In the genomic region with DNA sequence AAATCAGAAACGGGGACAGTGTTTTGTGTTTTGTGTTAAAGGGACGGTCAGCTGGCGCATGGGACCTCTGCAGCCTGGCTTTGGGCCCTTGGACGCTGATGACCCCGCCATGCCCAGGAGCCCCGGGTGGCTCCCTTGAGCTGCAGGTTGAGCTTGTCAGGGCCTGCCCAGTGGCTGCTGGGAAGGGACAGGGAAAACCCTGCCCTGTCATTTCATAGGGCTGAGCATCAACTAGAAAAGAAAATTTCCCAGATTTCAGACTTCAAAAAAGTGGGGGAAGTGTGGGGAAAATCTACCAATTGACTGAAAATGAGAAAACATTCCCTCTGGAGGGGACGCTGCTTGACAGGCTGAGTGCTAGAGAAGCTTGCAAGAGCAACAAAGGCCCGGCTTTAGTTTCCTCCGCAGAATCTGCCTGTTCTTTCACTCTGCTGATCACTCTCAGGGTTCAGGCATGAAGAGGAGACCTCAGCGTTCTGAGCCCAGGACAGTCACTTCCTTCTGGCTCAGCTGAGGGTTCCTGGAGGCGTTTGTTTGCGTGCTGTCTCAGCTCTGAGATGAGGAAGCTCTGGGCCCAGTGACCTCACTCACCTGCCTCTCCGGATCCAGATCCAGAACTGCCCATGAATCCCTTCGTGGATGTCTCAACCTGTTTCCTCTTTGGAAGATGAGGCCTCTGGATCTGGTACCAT, we compare ENCODE assay signal across 8 cellular contexts. TPM values are rescaled to one million over a fixed set of nuclear protein-coding genes. Genes with fewer than 3 reads are reported as not detected.
DNase-seq lines count a peak whose midpoint lies in the region; ATAC-seq, FAIRE-seq and TF ChIP-seq lines count a peak whose summit lies in the region.

No MANE protein-coding gene starts in this region.

- peak; percentile 47 for ATAC-seq in activated CD8-positive, alpha-beta memory T cell treated with anti-CD3 and anti-CD28 coated beads, Interleukin-2, amount 10 ng/mL, durations not matched to agents 7 days and 5 days
- ATAC-seq in HG03095 (IDR thresholded peaks at IDR 0.05; ENCODE audit: unreplicated experiment) (peak; percentile 72), memory B cell (ENCODE audit: low read depth) (peak; percentile 56)

- H3K4me3 ChIP-seq in kidney (ENCODE audit: low read length in 2 of 2) = no peak overlapping the region

- intact Hi-C loops in kidney (cut with DNase I) = no loop called here

- CTCF ChIA-PET in activated CD8-positive, alpha-beta memory T cell treated with anti-CD3 and anti-CD28 coated beads, Interleukin-2, amount 10 ng/mL, durations not matched to agents 7 days and 5 days (lab: Charles Lee) = no interaction called here

- no peak for FAIRE-seq in kidney (lab: Jason Lieb, UNC)

- H3K27ac ChIP-seq in VCaP (peak overlapping the region; percentile 32; the same call in 1 of the 2 replicates), kidney (ENCODE audit: low read depth in 2 of 2, low read length in 2 of 2) (no peak overlapping the region)

- no peaks in the 10 kb centered on the region for H3K36me3 Mint-ChIP-seq in activated CD8-positive, alpha-beta memory T cell treated with anti-CD3 and anti-CD28 coated beads, Interleukin-2, amount 10 ng/mL, durations not matched to agents 7 days and 5 days
- H3K36me3 Mint-ChIP-seq in memory B cell = no peaks in the 10 kb centered on the region

- no peak overlapping the region for H3K9ac ChIP-seq in kidney (ENCODE audit: low read length in 2 of 2)

- H3K27ac Mint-ChIP-seq in activated CD8-positive, alpha-beta memory T cell treated with anti-CD3 and anti-CD28 coated beads, Interleukin-2, amount 10 ng/mL, durations not matched to agents 7 days and 5 days = peak overlapping the region; percentile 11
- no peak overlapping the region for H3K27ac Mint-ChIP-seq in memory B cell

- H3K4me1 ChIP-seq in kidney (ENCODE audit: control insufficient read depth in 1 of 2, insufficient read depth in 1 of 2, low read depth in 1 of 2, low read length in 2 of 2) = no peaks in the 10 kb centered on the region

- H3K9me3 Mint-ChIP-seq in activated CD8-positive, alpha-beta memory T cell treated with anti-CD3 and anti-CD28 coated beads, Interleukin-2, amount 10 ng/mL, durations not matched to agents 7 days and 5 days (ENCODE audit: low read depth) = no peaks in the 10 kb centered on the region
- H3K9me3 Mint-ChIP-seq in memory B cell = no peaks in the 10 kb centered on the region

- TF ChIP-seq CTCF in VCaP (conservative IDR thresholded peaks at IDR 0.05) (no peak), kidney (IDR thresholded peaks at IDR 0.05; ENCODE audit: borderline replicate concordance, extremely low read depth, insufficient read depth) (no peak)

- DNase-seq in activated CD8-positive, alpha-beta memory T cell treated with anti-CD3 and anti-CD28 coated beads, Interleukin-2, amount 10 ng/mL, durations not matched to agents 7 days and 5 days = no peak
- DNase-seq in activated CD8-positive, alpha-beta memory T cell treated with anti-CD3 and anti-CD28 coated beads, Interleukin-2, amount 50 U/mL, for 4 hours = no peak
- DNase-seq in memory B cell (ENCODE audit: low spot score in 2 of 2) = no peak
- no peak for DNase-seq in DMS 273 treated with DMSO at 0.1 percent for 48 hours (lab: John Stamatoyannopoulos, UW)
- DNase-seq in HK-2 (ENCODE audit: unreplicated experiment) = no peak
- DNase-seq in kidney = no peak

- H3K4me1 Mint-ChIP-seq in activated CD8-positive, alpha-beta memory T cell treated with anti-CD3 and anti-CD28 coated beads, Interleukin-2, amount 10 ng/mL, durations not matched to agents 7 days and 5 days = peaks cover 11% of the 10 kb centered on the region
- no peaks in the 10 kb centered on the region for H3K4me1 Mint-ChIP-seq in memory B cell

- H3K4me3 Mint-ChIP-seq in activated CD8-positive, alpha-beta memory T cell treated with anti-CD3 and anti-CD28 coated beads, Interleukin-2, amount 10 ng/mL, durations not matched to agents 7 days and 5 days = no peak overlapping the region
- H3K4me3 Mint-ChIP-seq in memory B cell = no peak overlapping the region

- no peaks in the 10 kb centered on the region for H3K9me3 ChIP-seq in kidney (ENCODE audit: control insufficient read depth in 1 of 2, low read length in 2 of 2)

- no peaks in the 10 kb centered on the region for H3K27me3 Mint-ChIP-seq in activated CD8-positive, alpha-beta memory T cell treated with anti-CD3 and anti-CD28 coated beads, Interleukin-2, amount 10 ng/mL, durations not matched to agents 7 days and 5 days
- no peaks in the 10 kb centered on the region for H3K27me3 Mint-ChIP-seq in memory B cell

- no peaks in the 10 kb centered on the region for H3K36me3 ChIP-seq in kidney (ENCODE audit: control insufficient read depth in 1 of 2, insufficient read depth in 2 of 2, low read length in 2 of 2)

RNA-seq across cellular contexts. Expression of gene DNAJB6, which starts 18.6 kb away (rescaled TPM):
- 10 to 100 TPM; 82.0 to 85.6 TPM for total RNA-seq in activated CD8-positive, alpha-beta memory T cell treated with anti-CD3 and anti-CD28 coated beads, Interleukin-2, amount 10 ng/mL, durations not matched to agents 7 days and 5 days
- 74.5 TPM for total RNA-seq in kidney
- 86.8 TPM for polyA plus RNA-seq in kidney (ENCODE audit: insufficient read depth, low read depth, low replicate concordance)
